ENCODE assay signal across 17 cellular contexts in the genomic region with DNA sequence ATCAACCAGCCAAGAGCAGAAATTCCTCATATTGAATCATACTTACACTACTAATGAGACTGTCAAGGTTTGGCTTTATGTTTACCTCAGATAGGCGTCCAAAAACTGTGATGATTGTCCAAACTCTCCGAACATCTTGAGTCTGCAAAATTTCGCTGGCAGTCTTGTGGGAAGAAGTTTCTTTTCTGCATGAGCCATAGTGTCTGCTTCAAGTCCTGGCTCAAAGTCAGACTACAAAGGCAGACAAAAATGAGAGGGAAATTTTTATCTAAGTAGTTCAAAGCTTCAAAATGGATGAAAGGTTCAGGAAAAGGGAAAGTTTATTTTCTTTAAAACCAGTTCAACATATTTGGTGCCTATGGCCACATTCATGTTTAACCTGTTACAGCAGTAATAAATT.
"Had no signal": no experiment of that assay in that cellular context is flagged by ENCODE, and none has a peak within 500 bp of the region (broad histone marks: within the 10 kb centered on the region; RNA-seq: fewer than 3 reads in every experiment).

No MANE protein-coding gene starts in this region.

- H3K27ac Mint-ChIP-seq: activated naive CD8-positive, alpha-beta T cell treated with anti-CD3 and anti-CD28 coated beads, Interleukin-2, amount 50 U/mL, for 24 hours; activated T-helper 1 cell treated with anti-CD3 and anti-CD28 coated beads, Interleukin-12 subunit alpha, Interleukin-12 subunit beta, Interleukin-2, Interleukin-4 antibody, amounts not matched to agents 30 ng/mL and 10 ng/mL and 1 ng/mL, durations not matched to agents 14 hours and 24 hours and 36 hours; nephron progenitor cell had no signal

- H3K4me1 ChIP-seq: suprapubic skin, upper lobe of right lung had no signal

- H3K4me3 Mint-ChIP-seq: activated naive CD8-positive, alpha-beta T cell treated with anti-CD3 and anti-CD28 coated beads, Interleukin-2, amount 50 U/mL, for 24 hours; activated T-helper 1 cell treated with anti-CD3 and anti-CD28 coated beads, Interleukin-12 subunit alpha, Interleukin-12 subunit beta, Interleukin-2, Interleukin-4 antibody, amounts not matched to agents 30 ng/mL and 10 ng/mL and 1 ng/mL, durations not matched to agents 14 hours and 24 hours and 36 hours; nephron progenitor cell had no signal

- DNase-seq: activated CD4-positive, alpha-beta T cell treated with anti-CD3 and anti-CD28 coated beads for 48 hours; activated naive CD4-positive, alpha-beta T cell; activated naive CD8-positive, alpha-beta T cell treated with anti-CD3 and anti-CD28 coated beads, Interleukin-2, amount 50 U/mL, for 24 hours; caudate nucleus; effector CD4-positive, alpha-beta T cell; left cardiac atrium; nephron progenitor cell; ovary; stimulated activated CD4-positive, alpha-beta T cell treated with anti-CD3 and anti-CD28 coated beads, Interleukin-4, amount 100 ng/mL, for 1 hour; stimulated activated CD8-positive, alpha-beta memory T cell treated with anti-CD3 and anti-CD28 coated beads, Interleukin-4, amount 100 ng/mL, for 48 hours; stimulated activated naive CD8-positive, alpha-beta T cell treated with anti-CD3 and anti-CD28 coated beads, Interleukin-15, Interleukin-2, amounts not matched to agents 100 U/mL and 50 U/mL, for 24 hours; T-helper 1 cell; upper lobe of right lung had no signal

- H3K9me3 ChIP-seq: ovary, suprapubic skin, upper lobe of right lung had no signal

- H3K27ac ChIP-seq: coronary artery, ovary, suprapubic skin, upper lobe of right lung had no signal

- H3K27me3 ChIP-seq: ovary, suprapubic skin, upper lobe of right lung had no signal

- H3K4me1 Mint-ChIP-seq: activated naive CD8-positive, alpha-beta T cell treated with anti-CD3 and anti-CD28 coated beads, Interleukin-2, amount 50 U/mL, for 24 hours had no signal

- H3K36me3 ChIP-seq: ovary, suprapubic skin, upper lobe of right lung had no signal

- H3K9me3 Mint-ChIP-seq: activated naive CD8-positive, alpha-beta T cell treated with anti-CD3 and anti-CD28 coated beads, Interleukin-2, amount 50 U/mL, for 24 hours; activated T-helper 1 cell treated with anti-CD3 and anti-CD28 coated beads, Interleukin-12 subunit alpha, Interleukin-12 subunit beta, Interleukin-2, Interleukin-4 antibody, amounts not matched to agents 30 ng/mL and 10 ng/mL and 1 ng/mL, durations not matched to agents 14 hours and 24 hours and 36 hours; nephron progenitor cell had no signal

- H3K4me3 ChIP-seq: coronary artery, lung, ovary, suprapubic skin, upper lobe of right lung had no signal

- ATAC-seq: activated naive CD8-positive, alpha-beta T cell treated with anti-CD3 and anti-CD28 coated beads, Interleukin-2, amount 50 U/mL, for 24 hours; left cardiac atrium; stimulated activated naive CD8-positive, alpha-beta T cell treated with anti-CD3 and anti-CD28 coated beads, Interleukin-15, Interleukin-2, amounts not matched to agents 100 U/mL and 50 U/mL, for 24 hours; upper lobe of right lung had no signal
